8 cellular contexts compared by ENCODE assay signal in genomic region chr6:106084973-106085686, GRCh38. TPM values are rescaled to one million over a fixed set of nuclear protein-coding genes. Genes with fewer than 3 reads are reported as not detected.
DNase-seq lines count a peak whose midpoint lies in the region; ATAC-seq and TF ChIP-seq lines count a peak whose summit lies in the region.

No MANE protein-coding gene starts in this region.

- no peak for TF ChIP-seq POLR2A in transverse colon (IDR thresholded peaks at IDR 0.05)

- H3K4me3 ChIP-seq in iPS-18a (ENCODE audit: low read length) = peak overlapping the region; percentile 87
- peak overlapping the region in 1 of 4 donors; percentile 67 for H3K4me3 ChIP-seq in transverse colon

- H3K36me3 Mint-ChIP-seq in activated naive CD4-positive, alpha-beta T cell treated with anti-CD3 and anti-CD28 coated beads, Interleukin-2, amount 10 ng/mL, durations not matched to agents 7 days and 5 days = peaks cover 33% of the 10 kb centered on the region
- peaks cover 24% of the 10 kb centered on the region for H3K36me3 Mint-ChIP-seq in activated CD8-positive, alpha-beta T cell treated with anti-CD3 and anti-CD28 coated beads, Interleukin-2, amount 10 ng/mL, durations not matched to agents 7 days and 5 days (ENCODE audit: low read depth)

- H3K4me3 Mint-ChIP-seq in activated naive CD4-positive, alpha-beta T cell treated with anti-CD3 and anti-CD28 coated beads, Interleukin-2, amount 10 ng/mL, durations not matched to agents 7 days and 5 days = peak overlapping the region; percentile 84
- peak overlapping the region; percentile 84 for H3K4me3 Mint-ChIP-seq in activated CD8-positive, alpha-beta T cell treated with anti-CD3 and anti-CD28 coated beads, Interleukin-2, amount 10 ng/mL, durations not matched to agents 7 days and 5 days

- no peak overlapping the region for H3K9ac ChIP-seq in iPS-18a (ENCODE audit: low read length)

- intact Hi-C loops in transverse colon (cut with DNase I; ENCODE audit: low total_unique reads) = no loop called here

- H3K4me1 Mint-ChIP-seq in activated naive CD4-positive, alpha-beta T cell treated with anti-CD3 and anti-CD28 coated beads, Interleukin-2, amount 10 ng/mL, durations not matched to agents 7 days and 5 days = peaks cover 85% of the 10 kb centered on the region
- peaks cover 60% of the 10 kb centered on the region for H3K4me1 Mint-ChIP-seq in activated CD8-positive, alpha-beta T cell treated with anti-CD3 and anti-CD28 coated beads, Interleukin-2, amount 10 ng/mL, durations not matched to agents 7 days and 5 days (ENCODE audit: low read depth)

- no peak for DNase-seq in activated naive CD4-positive, alpha-beta T cell treated with anti-CD3 and anti-CD28 coated beads, Interleukin-2, amount 10 ng/mL, durations not matched to agents 7 days and 5 days
- DNase-seq in activated naive CD4-positive, alpha-beta T cell treated with Interleukin-2 at 50 U/mL for 16 hours = no peak
- no peak for DNase-seq in activated CD8-positive, alpha-beta T cell treated with anti-CD3 and anti-CD28 coated beads, Interleukin-2, amount 10 ng/mL, durations not matched to agents 7 days and 5 days
- DNase-seq in transverse colon (no peak), GOT3 (lab: John Stamatoyannopoulos, UW) (no peak)
- DNase-seq in stimulated activated CD4-positive, alpha-beta T cell treated with anti-CD3 and anti-CD28 coated beads, Interleukin-2, amount 100 ng/mL, for 24 hours = no peak

- 33 to 39% methylated on average over 3 to 7 of the region's 7 CpGs for WGBS in transverse colon (ENCODE audit: low coverage in 1 of 2), 2 donors

- POLR2A ChIA-PET in activated CD8-positive, alpha-beta T cell treated with anti-CD3 and anti-CD28 coated beads, Interleukin-2, amount 10 ng/mL, durations not matched to agents 7 days and 5 days (lab: Charles Lee) = no interaction called here

- in situ Hi-C loops in transverse colon (cut with MboI; ENCODE audit: low pct_ligation_motif_present in 1 of 4, low pct_unique_long_range_greater_than_20kb in 1 of 4, low sequenced_read_pairs in 3 of 4) = loop anchor here in 1 of 4 donors (25.0 kb wide), 1 partner anchor 598 kb away; no protein-coding TSS in a partner anchor

- H3K9me3 ChIP-seq in iPS-18a (ENCODE audit: control insufficient read depth, low read depth, low read length) (no peaks in the 10 kb centered on the region), transverse colon (no peaks in the 10 kb centered on the region)

- peaks cover 34% of the 10 kb centered on the region for H3K4me1 ChIP-seq in iPS-18a (ENCODE audit: control insufficient read depth, low read depth, low read length)
- peaks cover 0 to 31% (median 8%) of the 10 kb centered on the region in 4 donors for H3K4me1 ChIP-seq in transverse colon

- H3K27me3 Mint-ChIP-seq in activated naive CD4-positive, alpha-beta T cell treated with anti-CD3 and anti-CD28 coated beads, Interleukin-2, amount 10 ng/mL, durations not matched to agents 7 days and 5 days = peaks cover 39% of the 10 kb centered on the region
- H3K27me3 Mint-ChIP-seq in activated CD8-positive, alpha-beta T cell treated with anti-CD3 and anti-CD28 coated beads, Interleukin-2, amount 10 ng/mL, durations not matched to agents 7 days and 5 days (ENCODE audit: low read depth) = peaks cover 30% of the 10 kb centered on the region

- H3K9me3 Mint-ChIP-seq in activated naive CD4-positive, alpha-beta T cell treated with anti-CD3 and anti-CD28 coated beads, Interleukin-2, amount 10 ng/mL, durations not matched to agents 7 days and 5 days = no peaks in the 10 kb centered on the region
- H3K9me3 Mint-ChIP-seq in activated CD8-positive, alpha-beta T cell treated with anti-CD3 and anti-CD28 coated beads, Interleukin-2, amount 10 ng/mL, durations not matched to agents 7 days and 5 days (ENCODE audit: insufficient read depth) = no peaks in the 10 kb centered on the region

- TF ChIP-seq EP300 in transverse colon (IDR thresholded peaks at IDR 0.05; ENCODE audit: low read depth) = no peak

- H3K27me3 ChIP-seq in iPS-18a (ENCODE audit: control insufficient read depth, insufficient read depth, low read length) = peaks cover 35% of the 10 kb centered on the region
- peaks cover 33% of the 10 kb centered on the region for H3K27me3 ChIP-seq in transverse colon

- H3K36me3 ChIP-seq in iPS-18a (ENCODE audit: control insufficient read depth, low read depth, low read length) = no peaks in the 10 kb centered on the region
- no peaks in the 10 kb centered on the region for H3K36me3 ChIP-seq in transverse colon

- H3K27ac Mint-ChIP-seq in activated naive CD4-positive, alpha-beta T cell treated with anti-CD3 and anti-CD28 coated beads, Interleukin-2, amount 10 ng/mL, durations not matched to agents 7 days and 5 days = peak overlapping the region; percentile 81
- H3K27ac Mint-ChIP-seq in activated CD8-positive, alpha-beta T cell treated with anti-CD3 and anti-CD28 coated beads, Interleukin-2, amount 10 ng/mL, durations not matched to agents 7 days and 5 days = no peak overlapping the region

- TF ChIP-seq CTCF in transverse colon (IDR thresholded peaks at IDR 0.05) = no peak

- H3K27ac ChIP-seq in iPS-18a (ENCODE audit: low read length) = no peak overlapping the region
- H3K27ac ChIP-seq in transverse colon = peak overlapping the region; percentile 72 to 84 (median 78)

- no peak for ATAC-seq in activated CD8-positive, alpha-beta T cell treated with anti-CD3 and anti-CD28 coated beads, Interleukin-2, amount 10 ng/mL, durations not matched to agents 7 days and 5 days
- no peak for ATAC-seq in GM21423 (IDR thresholded peaks at IDR 0.05; ENCODE audit: unreplicated experiment)

- CTCF ChIA-PET in activated naive CD4-positive, alpha-beta T cell treated with anti-CD3 and anti-CD28 coated beads, Interleukin-2, amount 10 ng/mL, durations not matched to agents 7 days and 5 days (lab: Charles Lee) = interaction anchor here (0.7 to 2.8 kb wide), 6 partner anchors 13 to 654 kb away, joined by 3 to 11 read pairs (median 4); no protein-coding TSS in a partner anchor
- CTCF ChIA-PET in activated CD8-positive, alpha-beta T cell treated with anti-CD3 and anti-CD28 coated beads, Interleukin-2, amount 10 ng/mL, durations not matched to agents 7 days and 5 days (lab: Charles Lee) = interaction anchor here (0.6 to 3.1 kb wide), 12 partner anchors 11 to 654 kb away, joined by 3 to 32 read pairs (median 5); no protein-coding TSS in a partner anchor

RNA-seq across cellular contexts. Expression of gene PRDM1, which starts 1.0 kb away (rescaled TPM):
- 10 to 100 TPM; 14.4 to 14.7 TPM for total RNA-seq in activated CD8-positive, alpha-beta T cell treated with anti-CD3 and anti-CD28 coated beads, Interleukin-2, amount 10 ng/mL, durations not matched to agents 7 days and 5 days
- total RNA-seq in transverse colon = 10 to 100 TPM in 3 of 4 donors, 1 to 10 TPM in 1; 2.4 to 32.4 (median 18.6) TPM
